26 cellular contexts compared by ENCODE assay signal in the genomic region with DNA sequence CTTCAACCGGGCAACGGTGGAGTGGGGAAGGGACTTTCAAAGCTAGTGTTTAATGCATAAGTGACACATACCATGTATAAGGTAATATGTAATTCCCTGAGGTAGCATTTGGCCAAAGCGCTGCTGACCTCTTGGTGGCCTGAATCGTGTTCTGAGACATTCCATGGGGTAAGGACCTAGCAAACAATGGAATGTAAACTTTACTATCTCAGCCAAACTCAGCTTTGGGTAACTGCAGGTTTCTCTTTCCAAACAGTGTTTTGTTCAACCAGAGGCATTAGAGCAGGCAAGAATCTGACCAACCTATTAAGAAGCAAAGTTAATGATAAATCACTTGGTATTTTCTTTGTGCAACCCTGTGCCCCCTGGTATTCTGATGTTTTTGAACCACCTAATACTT. TPM values are rescaled to one million over a fixed set of nuclear protein-coding genes. Genes with fewer than 3 reads are reported as not detected.
A peak's percentile ranks its signal among the peaks of the same experiment; 100 is the strongest.
DNase-seq lines count a peak whose midpoint lies in the region; ATAC-seq and TF ChIP-seq lines count a peak whose summit lies in the region.
"Had no signal": no experiment of that assay in that cellular context is flagged by ENCODE, and none has a peak within 500 bp of the region (broad histone marks: within the 10 kb centered on the region; RNA-seq: fewer than 3 reads in every experiment).

No MANE protein-coding gene starts in this region.

- ATAC-seq in left colon: no peak
- ATAC-seq in GM21528 (IDR thresholded peaks at IDR 0.05; ENCODE audit: low FRiP score, unreplicated experiment): no peak
- ATAC-seq in gastrocnemius medialis: no peak
- ATAC-seq: natural killer cell treated with Interleukin-12 subunit alpha and Interleukin-12 subunit beta and Interleukin-15 and Interleukin-18, amount 100 ng/mL, for 72 hours; PC-3 had no signal

- BruUV-seq in Calu3 (replicated peaks; lab: Mats Ljungman, UMichigan): no TSS peak

- CTCF ChIA-PET in Calu3 (lab: Charles Lee): interaction anchor here (0.8 to 1.3 kb wide), 7 partner anchors 9 to 700 kb away, joined by 3 to 5 read pairs (median 3); no protein-coding TSS in a partner anchor

- TF ChIP-seq CTCF in Calu3 (IDR thresholded peaks at IDR 0.05; ENCODE audit: unreplicated experiment) (no peak), brain microvascular endothelial cell (IDR thresholded peaks at IDR 0.05; ENCODE audit: low read depth, low read length, missing control alignments) (no peak), gastrocnemius medialis (IDR thresholded peaks at IDR 0.05 in 4 of 5, conservative IDR thresholded peaks at IDR 0.05 in 1 of 5) (no peak)

- H3K4me3 ChIP-seq in brain microvascular endothelial cell (ENCODE audit: low read depth, low read length) (no peak overlapping the region), gastrocnemius medialis (no peak overlapping the region)
- H3K4me3 ChIP-seq: lung, suprapubic skin had no signal

- intact Hi-C loops in Calu3 (cut with micrococcal nuclease; ENCODE audit: unreplicated experiment) (no loop called here), left colon (cut with DNase I, micrococcal nuclease) (no loop called here), gastrocnemius medialis (cut with DNase I; ENCODE audit: low total_unique reads) (no loop called here)

- peak overlapping the region; percentile 18 for H3K27ac Mint-ChIP-seq in Calu3 (ENCODE audit: unreplicated experiment)
- H3K27ac Mint-ChIP-seq: activated CD4-positive, alpha-beta memory T cell treated with anti-CD3 and anti-CD28 coated beads, Interleukin-2, amount 10 ng/mL, durations not matched to agents 7 days and 5 days; activated naive CD4-positive, alpha-beta T cell treated with anti-CD3 and anti-CD28 coated beads, Interleukin-2, amount 10 ng/mL, durations not matched to agents 7 days and 5 days; natural killer cell treated with Interleukin-12 subunit alpha and Interleukin-12 subunit beta and Interleukin-15 and Interleukin-18, amount 100 ng/mL, for 72 hours had no signal

- no peaks in the 10 kb centered on the region for H3K27me3 Mint-ChIP-seq in Calu3 (ENCODE audit: unreplicated experiment)
- H3K27me3 Mint-ChIP-seq: natural killer cell treated with Interleukin-12 subunit alpha and Interleukin-12 subunit beta and Interleukin-15 and Interleukin-18, amount 100 ng/mL, for 72 hours had no signal

- peaks cover 52% of the 10 kb centered on the region for H3K4me1 Mint-ChIP-seq in Calu3 (ENCODE audit: low read depth, unreplicated experiment)
- H3K4me1 Mint-ChIP-seq: activated CD4-positive, alpha-beta memory T cell treated with anti-CD3 and anti-CD28 coated beads, Interleukin-2, amount 10 ng/mL, durations not matched to agents 7 days and 5 days; activated naive CD4-positive, alpha-beta T cell treated with anti-CD3 and anti-CD28 coated beads, Interleukin-2, amount 10 ng/mL, durations not matched to agents 7 days and 5 days had no signal

- H3K4me3 Mint-ChIP-seq in Calu3 (ENCODE audit: low read depth, unreplicated experiment): no peak overlapping the region
- H3K4me3 Mint-ChIP-seq: activated CD4-positive, alpha-beta memory T cell treated with anti-CD3 and anti-CD28 coated beads, Interleukin-2, amount 10 ng/mL, durations not matched to agents 7 days and 5 days; activated naive CD4-positive, alpha-beta T cell treated with anti-CD3 and anti-CD28 coated beads, Interleukin-2, amount 10 ng/mL, durations not matched to agents 7 days and 5 days; natural killer cell treated with Interleukin-12 subunit alpha and Interleukin-12 subunit beta and Interleukin-15 and Interleukin-18, amount 100 ng/mL, for 72 hours had no signal

- peaks cover 2% of the 10 kb centered on the region for H3K9me3 Mint-ChIP-seq in Calu3 (ENCODE audit: low read depth, unreplicated experiment)
- H3K9me3 Mint-ChIP-seq: activated CD4-positive, alpha-beta memory T cell treated with anti-CD3 and anti-CD28 coated beads, Interleukin-2, amount 10 ng/mL, durations not matched to agents 7 days and 5 days; activated naive CD4-positive, alpha-beta T cell treated with anti-CD3 and anti-CD28 coated beads, Interleukin-2, amount 10 ng/mL, durations not matched to agents 7 days and 5 days; natural killer cell treated with Interleukin-12 subunit alpha and Interleukin-12 subunit beta and Interleukin-15 and Interleukin-18, amount 100 ng/mL, for 72 hours had no signal

- H3K27me3 ChIP-seq in brain microvascular endothelial cell (replicated peaks) (no peaks in the 10 kb centered on the region), gastrocnemius medialis (no peaks in the 10 kb centered on the region)
- H3K27me3 ChIP-seq: suprapubic skin had no signal

- in situ Hi-C loops in brain microvascular endothelial cell (cut with HindIII; ENCODE audit: low pct_ligation_motif_present, low sequenced_read_pairs) (no loop called here), gastrocnemius medialis (cut with MboI; ENCODE audit: low sequenced_read_pairs in 4 of 4) (loop anchor here in 1 of 4 donors (25.0 kb wide), 1 partner anchor 95 kb away; no protein-coding TSS in a partner anchor)

- peak overlapping the region; percentile 38 for H3K27ac ChIP-seq in brain microvascular endothelial cell
- H3K27ac ChIP-seq in gastrocnemius medialis: peak overlapping the region in 1 of 4 donors; percentile 77
- H3K27ac ChIP-seq: HL-60, suprapubic skin had no signal

- DNase-seq in Calu3 (peak; percentile 44), brain microvascular endothelial cell (no peak), kidney tubule cell (ENCODE audit: low spot score) (peak; percentile 86), renal cortical epithelial cell (ENCODE audit: low read depth) (peak; percentile 97), left colon (no peak), DMS79 treated with DMSO at 0.1 percent for 48 hours (lab: John Stamatoyannopoulos, UW) (no peak), gastrocnemius medialis (no peak)
- DNase-seq: activated CD4-positive, alpha-beta memory T cell treated with anti-CD3 and anti-CD28 coated beads, Interleukin-2, amount 10 ng/mL, durations not matched to agents 7 days and 5 days; activated CD4-positive, CD25-positive, alpha-beta regulatory T cell treated with anti-CD3 and anti-CD28 coated beads, Interleukin-2, amount 50 U/mL, for 72 hours; activated CD8-positive, alpha-beta memory T cell treated with anti-CD3 and anti-CD28 coated beads, Interleukin-2, amount 50 U/mL, for 4 hours; activated naive CD4-positive, alpha-beta T cell treated with anti-CD3 and anti-CD28 coated beads, Interleukin-2, amount 10 ng/mL, durations not matched to agents 7 days and 5 days; C1 segment of cervical spinal cord; effector CD4-positive, alpha-beta T cell; Karpas-422; NCI-H1417 treated with DMSO at 0.1 percent for 48 hours; NCI-H524 treated with DMSO at 0.1 percent for 48 hours; PC-3; Right ventricle myocardium superior; small intestine; stimulated activated naive CD4-positive, alpha-beta T cell had no signal

- H3K36me3 ChIP-seq in brain microvascular endothelial cell (replicated peaks): peaks cover 62% of the 10 kb centered on the region
- H3K36me3 ChIP-seq in gastrocnemius medialis: no peaks in the 10 kb centered on the region
- H3K36me3 ChIP-seq: suprapubic skin had no signal

- no peaks in the 10 kb centered on the region for H3K9me3 ChIP-seq in gastrocnemius medialis
- H3K9me3 ChIP-seq: suprapubic skin had no signal

- H3K4me1 ChIP-seq in gastrocnemius medialis: peaks cover 63 to 68% of the 10 kb centered on the region in 2 donors

- peaks cover 22% of the 10 kb centered on the region for H3K36me3 Mint-ChIP-seq in Calu3 (ENCODE audit: insufficient read depth, unreplicated experiment)
- H3K36me3 Mint-ChIP-seq: activated naive CD4-positive, alpha-beta T cell treated with anti-CD3 and anti-CD28 coated beads, Interleukin-2, amount 10 ng/mL, durations not matched to agents 7 days and 5 days; natural killer cell treated with Interleukin-12 subunit alpha and Interleukin-12 subunit beta and Interleukin-15 and Interleukin-18, amount 100 ng/mL, for 72 hours had no signal

- no peak for TF ChIP-seq POLR2A in gastrocnemius medialis (IDR thresholded peaks at IDR 0.05)

RNA-seq across cellular contexts. Expression of gene TGFB2, which starts 22.0 kb away (rescaled TPM):
- total RNA-seq in Calu3 (2022) (32.2 and 37.6 TPM in 2 replicates), renal cortical epithelial cell (47.4 and 69.3 TPM in 2 replicates), left colon (1 to 10 TPM in 1 of 2 donors, under 1 TPM in 1; 0.49 to 2.5 TPM), gastrocnemius medialis (1 to 10 TPM in 1 of 4 donors, under 1 TPM in 3; 0.56 to 2.3 (median 0.86) TPM)
- total RNA-seq: activated CD4-positive, alpha-beta memory T cell treated with anti-CD3 and anti-CD28 coated beads, Interleukin-2, amount 10 ng/mL, durations not matched to agents 7 days and 5 days; T-helper 2 cell treated with Interferon-gamma antibody and Interleukin-4, amounts not matched to agents 100 ng/mL and 5 ng/mL, for 36 hours had no signal

Comparison
In these comparisons a context has a peak if more than half of its experiments do, and no peak if none do; other contexts are left out.
1. DNase-seq: peak in Calu3 (single experiment), kidney tubule cell (single experiment) and renal cortical epithelial cell (single experiment); none in brain microvascular endothelial cell (single experiment), left colon (0 of 2), DMS79 treated with DMSO at 0.1 percent for 48 hours (single experiment) and gastrocnemius medialis (0 of 2).